ENCODE assay signal across 26 cellular contexts in genomic region chr18:51540562-51540961, GRCh38.
"Had no signal": no experiment of that assay in that cellular context is flagged by ENCODE, and none has a peak within 500 bp of the region (broad histone marks: within the 10 kb centered on the region; RNA-seq: fewer than 3 reads in every experiment).

No MANE protein-coding gene starts in this region.

- H3K4me3 ChIP-seq: stomach, suprapubic skin, testis, thoracic aorta, thyroid gland, tibial artery, tibial nerve, transverse colon, upper lobe of left lung, upper lobe of right lung, uterus, vagina had no signal

- DNase-seq: stimulated activated CD4-positive, alpha-beta T cell treated with anti-CD3 and anti-CD28 coated beads, Interleukin-2, amount 100 ng/mL, for 48 hours; stimulated activated CD4-positive, alpha-beta T cell treated with anti-CD3 and anti-CD28 coated beads, Interleukin-4, amount 100 ng/mL, for 1 hour; stimulated activated CD4-positive, alpha-beta T cell treated with anti-CD3 and anti-CD28 coated beads, Interleukin-4, amount 100 ng/mL, for 24 hours; stimulated activated CD4-positive, alpha-beta T cell treated with anti-CD3 and anti-CD28 coated beads, Interleukin-4, amount 100 ng/mL, for 4 hours; stimulated activated CD8-positive, alpha-beta memory T cell treated with anti-CD3 and anti-CD28 coated beads, Interleukin-4, amount 100 ng/mL, for 48 hours; stimulated activated naive B cell treated with anti-CD40 and anti-IgM and Interleukin-4, amounts not matched to agents 10 μg/mL and 1 μg/mL and 100 μg/mL, for 72 hours; stimulated activated naive CD4-positive, alpha-beta T cell; stimulated activated naive CD4-positive, alpha-beta T cell treated with Interleukin-2 at 50 U/mL for 16 hours; stimulated activated naive CD8-positive, alpha-beta T cell treated with anti-CD3 and anti-CD28 coated beads, Interleukin-15, amount 100 ng/mL, for 72 hours; stimulated activated naive CD8-positive, alpha-beta T cell treated with anti-CD3 and anti-CD28 coated beads, Interleukin-15, Interleukin-2, amounts not matched to agents 100 U/mL and 50 U/mL, for 24 hours; stomach; substantia nigra; testis; thyroid gland; tibial artery; transverse colon; trophoblast cell; upper lobe of left lung; upper lobe of right lung; uterus had no signal

- H3K9me3 ChIP-seq: stomach, suprapubic skin, testis, thoracic aorta, thyroid gland, tibial artery, tibial nerve, transverse colon, upper lobe of left lung, upper lobe of right lung, uterus, vagina had no signal

- ATAC-seq: stimulated activated memory B cell treated with anti-CD40 and anti-IgM and Interleukin-4, amounts not matched to agents 10 μg/mL and 1 μg/mL and 100 μg/mL, for 72 hours; stimulated activated naive B cell treated with anti-CD40 and anti-IgM and Interleukin-4, amounts not matched to agents 10 μg/mL and 1 μg/mL and 100 μg/mL, for 72 hours; stimulated activated naive CD8-positive, alpha-beta T cell treated with anti-CD3 and anti-CD28 coated beads, Interleukin-15, Interleukin-2, amounts not matched to agents 100 U/mL and 50 U/mL, for 24 hours; upper lobe of right lung had no signal

- H3K4me1 ChIP-seq: suprapubic skin, testis, thyroid gland, tibial artery, transverse colon, upper lobe of left lung, upper lobe of right lung, uterus, vagina had no signal

- FAIRE-seq: urothelium cell line had no signal

- H3K36me3 ChIP-seq: stomach, suprapubic skin, thoracic aorta, thyroid gland, tibial artery, tibial nerve, transverse colon, upper lobe of left lung, upper lobe of right lung, uterus, vagina had no signal

- H3K27ac ChIP-seq: stomach, suprapubic skin, testis, thoracic aorta, thyroid gland, tibial artery, tibial nerve, transverse colon, upper lobe of left lung, upper lobe of right lung, uterus, vagina had no signal

- H3K27me3 ChIP-seq: stomach, suprapubic skin, testis, thyroid gland, tibial artery, tibial nerve, transverse colon, upper lobe of left lung, upper lobe of right lung, uterus, vagina had no signal
